In the genomic region with DNA sequence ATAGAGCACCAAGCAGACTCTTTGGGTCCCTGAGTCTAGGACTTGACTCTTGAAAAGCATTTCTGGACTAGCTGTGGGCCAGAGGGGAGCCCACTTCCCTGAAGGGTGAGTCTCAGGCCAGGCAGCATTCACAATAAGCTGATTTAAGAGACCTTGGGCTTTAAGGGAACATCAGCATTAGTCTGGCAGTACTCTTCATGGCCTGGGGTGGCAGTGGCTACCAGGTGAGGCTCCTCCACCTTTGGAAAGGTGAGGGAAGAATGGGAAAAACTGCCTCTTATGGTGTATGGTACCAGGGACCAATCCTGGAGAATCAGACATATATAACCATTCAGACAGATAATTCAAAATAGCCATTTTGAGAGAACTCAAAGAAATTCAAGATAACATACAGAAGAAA, we compare ENCODE assay signal across 22 cellular contexts.
DNase-seq lines count a peak whose midpoint lies in the region; ATAC-seq, FAIRE-seq and TF ChIP-seq lines count a peak whose summit lies in the region.
"Had no signal": no experiment of that assay in that cellular context is flagged by ENCODE, and none has a peak within 500 bp of the region (broad histone marks: within the 10 kb centered on the region; RNA-seq: fewer than 3 reads in every experiment).

No MANE protein-coding gene starts in this region.

- H3K27me3 ChIP-seq in HepG2 (ENCODE audit: control insufficient read depth in 1 of 2, insufficient read depth in 2 of 2, low read length in 2 of 2) (no peaks in the 10 kb centered on the region), right lobe of liver (no peaks in the 10 kb centered on the region), PC-3 (ENCODE audit: low read length) (no peaks in the 10 kb centered on the region)
- H3K27me3 ChIP-seq: BE2C had no signal

- H3K9me2 ChIP-seq in PC-3 (replicated peaks; ENCODE audit: low read length): no peaks in the 10 kb centered on the region

- H3K79me2 ChIP-seq in HepG2 (ENCODE audit: insufficient read depth, low read length) (no peaks in the 10 kb centered on the region), PC-3 (ENCODE audit: low read length) (no peaks in the 10 kb centered on the region)

- H4K20me1 ChIP-seq in HepG2 (ENCODE audit: insufficient read depth, low read length) (no peaks in the 10 kb centered on the region), PC-3 (ENCODE audit: low read length) (no peaks in the 10 kb centered on the region)

- no peak overlapping the region for H3K27ac ChIP-seq in HepG2 (ENCODE audit: extremely low read length, insufficient read depth, low read length)
- no peak overlapping the region for H3K27ac ChIP-seq in right lobe of liver
- H3K27ac ChIP-seq in PC-3 (ENCODE audit: low read length): no peak overlapping the region
- H3K27ac ChIP-seq: GM23248 had no signal

- CTCF ChIA-PET in HepG2 (lab: Yijun Ruan, JAX; ENCODE audit: low intra/inter-chr PET ratio, low total read pairs) (no interaction called here), PC-3 (lab: Charles Lee) (no interaction called here)

- no peak overlapping the region for H3K4me2 ChIP-seq in HepG2 (ENCODE audit: low read depth, low read length)
- H3K4me2 ChIP-seq in PC-3 (ENCODE audit: low read length): no peak overlapping the region

- H3K4me1 ChIP-seq in HepG2 (ENCODE audit: insufficient read depth, low read length) (no peaks in the 10 kb centered on the region), right lobe of liver (no peaks in the 10 kb centered on the region), PC-3 (ENCODE audit: insufficient read depth, low read length) (no peaks in the 10 kb centered on the region)
- H3K4me1 ChIP-seq: BE2C had no signal

- no peaks in the 10 kb centered on the region for H3K36me3 ChIP-seq in HepG2 (replicated peaks in 1 of 2; ENCODE audit: control insufficient read depth in 1 of 2, insufficient read depth in 2 of 2, low read length in 2 of 2)
- H3K36me3 ChIP-seq in right lobe of liver: no peaks in the 10 kb centered on the region
- H3K36me3 ChIP-seq in PC-3 (ENCODE audit: low read depth, low read length): no peaks in the 10 kb centered on the region
- H3K36me3 ChIP-seq: BE2C had no signal

- TF ChIP-seq POLR2A in HepG2 (IDR thresholded peaks at IDR 0.05; ENCODE audit: insufficient read depth in 1 of 2, low read depth in 2 of 2, low read length in 2 of 2): no peak
- TF ChIP-seq POLR2A in right lobe of liver (IDR thresholded peaks at IDR 0.05): no peak

- intact Hi-C loops in HepG2 (cut with micrococcal nuclease; ENCODE audit: unreplicated experiment) (no loop called here), right lobe of liver (cut with DNase I) (no loop called here), PC-3 (cut with micrococcal nuclease) (no loop called here)

- ATAC-seq in HepG2: peak; percentile 52; the same call in 2 of the 3 replicates
- no peak for ATAC-seq in right lobe of liver
- no peak for ATAC-seq in PC-3
- ATAC-seq in GM18868 (IDR thresholded peaks at IDR 0.05; ENCODE audit: unreplicated experiment): no peak
- ATAC-seq in HG03442 (IDR thresholded peaks at IDR 0.05; ENCODE audit: unreplicated experiment): no peak

- H3K9me3 ChIP-seq in HepG2 (ENCODE audit: low read length): peaks cover 55% of the 10 kb centered on the region
- no peaks in the 10 kb centered on the region for H3K9me3 ChIP-seq in right lobe of liver
- H3K9me3 ChIP-seq in PC-3 (ENCODE audit: low read length): no peaks in the 10 kb centered on the region
- H3K9me3 ChIP-seq: BE2C had no signal

- no peak overlapping the region for H3K4me3 ChIP-seq in HepG2 (replicated peaks in 1 of 3; ENCODE audit: insufficient read depth in 1 of 3, low read depth in 2 of 3, low read length in 3 of 3)
- no peak overlapping the region for H3K4me3 ChIP-seq in right lobe of liver
- H3K4me3 ChIP-seq in PC-3 (ENCODE audit: low read length): no peak overlapping the region
- H3K4me3 ChIP-seq: GM23248 had no signal

- TF ChIP-seq CTCF in HepG2 (CRISPR knock-in tag; IDR thresholded peaks at IDR 0.05) (no peak), right lobe of liver (IDR thresholded peaks at IDR 0.05) (peak in 2 of 4 donors; percentile 5 to 9), PC-3 (conservative IDR thresholded peaks at IDR 0.05; ENCODE audit: low read depth, low read length) (0 out of 2 replicates have a peak, but pooled peaks have one; percentile 21)

- no peaks in the 10 kb centered on the region for H3F3A ChIP-seq in PC-3 (ENCODE audit: low read length, unreplicated experiment)

- no peak overlapping the region for H3K9ac ChIP-seq in HepG2 (ENCODE audit: insufficient read depth, low read depth, low read length)
- no peak overlapping the region for H3K9ac ChIP-seq in PC-3 (ENCODE audit: low read length)
- H3K9ac ChIP-seq: GM23248 had no signal

- no peak for FAIRE-seq in HepG2 (lab: Jason Lieb, UNC)
- FAIRE-seq: A204.1, GM12892, GM18507 had no signal

- DNase-seq in HepG2 (ENCODE audit: low spot score) (no peak), right lobe of liver (no peak), PC-3 (peak; percentile 6), iPS DF 19.7 (ENCODE audit: low read depth, low spot score) (peak; percentile 3), NCI-H2196 treated with DMSO at 0.1 percent for 48 hours (lab: John Stamatoyannopoulos, UW; ENCODE audit: unreplicated experiment) (no peak)
- DNase-seq: BE2C; CD4-positive, alpha-beta T cell; DMS153; EL; GM23248; KBM-7; NCI-H1417 treated with DMSO at 0.1 percent for 48 hours; NCI-H187 treated with DMSO at 0.1 percent for 48 hours; NCI-H345; NCI-H524 treated with DMSO at 0.1 percent for 48 hours; Right ventricle myocardium superior; SW 1271 had no signal

- no peak for TF ChIP-seq RAD21 in HepG2 (CRISPR knock-in tag; IDR thresholded peaks at IDR 0.05)

- in situ Hi-C loops in HepG2 (cut with HindIII; ENCODE audit: extremely low pct_ligation_motif_present, low pct_unique_long_range_greater_than_20kb): no loop called here

- H2AFZ ChIP-seq in HepG2 (ENCODE audit: low read length): no peak overlapping the region
- no peak overlapping the region for H2AFZ ChIP-seq in PC-3 (ENCODE audit: low read length)
- H2AFZ ChIP-seq: GM23248 had no signal

- TF ChIP-seq EP300 in HepG2 (IDR thresholded peaks at IDR 0.05; ENCODE audit: low read depth in 2 of 2, low read length in 2 of 2) (no peak), HepG2 (CRISPR knock-in tag; IDR thresholded peaks at IDR 0.05; ENCODE audit: borderline replicate concordance) (no peak)

- POLR2A ChIA-PET in HepG2 (lab: Yijun Ruan, JAX) (no interaction called here), PC-3 (lab: Charles Lee; ENCODE audit: unreplicated experiment) (no interaction called here)

- BruUV-seq in HepG2 (replicated peaks; lab: Mats Ljungman, UMichigan) (no TSS peak), PC-3 (replicated peaks; lab: Mats Ljungman, UMichigan) (no TSS peak)

TF ChIP-seq in HepG2, 621 proteins besides CTCF, POLR2A, EP300 and RAD21:
- TF ChIP-seq PAF1 (CRISPR knock-in tag; IDR thresholded peaks at IDR 0.05) (no peak), ZNF367 (CRISPR knock-in tag; IDR thresholded peaks at IDR 0.05; ENCODE audit: borderline replicate concordance) (no peak), SETDB1 (CRISPR knock-in tag; IDR thresholded peaks at IDR 0.05; ENCODE audit: borderline replicate concordance) (no peak), NR2F1 (CRISPR knock-in tag; IDR thresholded peaks at IDR 0.05) (no peak), MEF2D (CRISPR knock-in tag; IDR thresholded peaks at IDR 0.05) (no peak)
- TF ChIP-seq, protein P1, sequence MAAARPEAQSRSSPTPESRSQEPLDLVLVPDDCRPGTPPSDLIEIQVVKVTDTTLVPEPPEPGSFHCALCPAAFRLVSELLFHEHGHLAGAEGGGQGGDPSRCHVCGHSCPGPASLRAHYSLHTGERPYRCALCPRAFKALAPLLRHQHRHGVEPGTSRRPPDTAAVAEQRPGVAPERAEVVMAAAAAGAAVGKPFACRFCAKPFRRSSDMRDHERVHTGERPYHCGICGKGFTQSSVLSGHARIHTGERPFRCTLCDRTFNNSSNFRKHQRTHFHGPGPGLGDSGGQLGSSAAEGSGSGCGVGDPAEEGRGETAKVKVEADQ (CRISPR knock-in tag; IDR thresholded peaks at IDR 0.05; ENCODE audit: borderline replicate concordance): no peak
- TF ChIP-seq, protein P2, sequence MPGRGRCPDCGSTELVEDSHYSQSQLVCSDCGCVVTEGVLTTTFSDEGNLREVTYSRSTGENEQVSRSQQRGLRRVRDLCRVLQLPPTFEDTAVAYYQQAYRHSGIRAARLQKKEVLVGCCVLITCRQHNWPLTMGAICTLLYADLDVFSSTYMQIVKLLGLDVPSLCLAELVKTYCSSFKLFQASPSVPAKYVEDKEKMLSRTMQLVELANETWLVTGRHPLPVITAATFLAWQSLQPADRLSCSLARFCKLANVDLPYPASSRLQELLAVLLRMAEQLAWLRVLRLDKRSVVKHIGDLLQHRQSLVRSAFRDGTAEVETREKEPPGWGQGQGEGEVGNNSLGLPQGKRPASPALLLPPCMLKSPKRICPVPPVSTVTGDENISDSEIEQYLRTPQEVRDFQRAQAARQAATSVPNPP (CRISPR knock-in tag; IDR thresholded peaks at IDR 0.05): no peak
- TF ChIP-seq, protein P3, sequence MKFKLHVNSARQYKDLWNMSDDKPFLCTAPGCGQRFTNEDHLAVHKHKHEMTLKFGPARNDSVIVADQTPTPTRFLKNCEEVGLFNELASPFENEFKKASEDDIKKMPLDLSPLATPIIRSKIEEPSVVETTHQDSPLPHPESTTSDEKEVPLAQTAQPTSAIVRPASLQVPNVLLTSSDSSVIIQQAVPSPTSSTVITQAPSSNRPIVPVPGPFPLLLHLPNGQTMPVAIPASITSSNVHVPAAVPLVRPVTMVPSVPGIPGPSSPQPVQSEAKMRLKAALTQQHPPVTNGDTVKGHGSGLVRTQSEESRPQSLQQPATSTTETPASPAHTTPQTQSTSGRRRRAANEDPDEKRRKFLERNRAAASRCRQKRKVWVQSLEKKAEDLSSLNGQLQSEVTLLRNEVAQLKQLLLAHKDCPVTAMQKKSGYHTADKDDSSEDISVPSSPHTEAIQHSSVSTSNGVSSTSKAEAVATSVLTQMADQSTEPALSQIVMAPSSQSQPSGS (CRISPR knock-in tag; IDR thresholded peaks at IDR 0.05): no peak
- TF ChIP-seq, protein P4, sequence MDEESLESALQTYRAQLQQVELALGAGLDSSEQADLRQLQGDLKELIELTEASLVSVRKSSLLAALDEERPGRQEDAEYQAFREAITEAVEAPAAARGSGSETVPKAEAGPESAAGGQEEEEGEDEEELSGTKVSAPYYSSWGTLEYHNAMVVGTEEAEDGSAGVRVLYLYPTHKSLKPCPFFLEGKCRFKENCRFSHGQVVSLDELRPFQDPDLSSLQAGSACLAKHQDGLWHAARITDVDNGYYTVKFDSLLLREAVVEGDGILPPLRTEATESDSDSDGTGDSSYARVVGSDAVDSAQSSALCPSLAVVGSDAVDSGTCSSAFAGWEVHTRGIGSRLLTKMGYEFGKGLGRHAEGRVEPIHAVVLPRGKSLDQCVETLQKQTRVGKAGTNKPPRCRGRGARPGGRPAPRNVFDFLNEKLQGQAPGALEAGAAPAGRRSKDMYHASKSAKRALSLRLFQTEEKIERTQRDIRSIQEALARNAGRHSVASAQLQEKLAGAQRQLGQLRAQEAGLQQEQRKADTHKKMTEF (CRISPR knock-in tag; IDR thresholded peaks at IDR 0.05): no peak

Comparison
In these comparisons a context has a peak if more than half of its experiments do, and no peak if none do; other contexts are left out.
1. DNase-seq: peak in PC-3 (single experiment) and iPS DF 19.7 (single experiment); none in HepG2 (single experiment), right lobe of liver (0 of 3) and NCI-H2196 treated with DMSO at 0.1 percent for 48 hours (single experiment).